ENCODE assay signal across 1 cellular context in the genomic region with DNA sequence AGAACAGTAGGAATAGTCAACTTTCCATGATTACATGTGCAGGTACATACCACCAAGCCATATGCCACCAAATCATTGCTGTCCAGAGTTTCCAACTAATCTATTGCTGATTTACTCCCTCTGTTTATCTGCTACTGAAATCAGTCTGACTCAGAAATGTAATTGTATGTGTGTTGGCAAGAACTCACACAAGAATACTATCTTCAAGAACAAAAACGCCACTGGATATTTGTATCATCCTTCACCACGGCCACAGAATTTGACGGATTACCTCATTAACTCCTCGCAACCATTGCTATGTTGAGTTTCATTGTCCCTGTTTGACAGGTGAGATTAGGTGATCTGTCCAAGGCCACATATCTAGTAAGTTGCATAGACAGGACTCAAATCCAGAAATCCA.
TF ChIP-seq lines count a peak whose summit lies in the region.

No MANE protein-coding gene starts in this region.

TF ChIP-seq in SK-N-SH treated with all-trans-retinoic acid at 6 μM for 48 hours, 23 proteins besides CTCF, POLR2A, EP300 and RAD21 (continued from another document):
- TF ChIP-seq, protein P1, sequence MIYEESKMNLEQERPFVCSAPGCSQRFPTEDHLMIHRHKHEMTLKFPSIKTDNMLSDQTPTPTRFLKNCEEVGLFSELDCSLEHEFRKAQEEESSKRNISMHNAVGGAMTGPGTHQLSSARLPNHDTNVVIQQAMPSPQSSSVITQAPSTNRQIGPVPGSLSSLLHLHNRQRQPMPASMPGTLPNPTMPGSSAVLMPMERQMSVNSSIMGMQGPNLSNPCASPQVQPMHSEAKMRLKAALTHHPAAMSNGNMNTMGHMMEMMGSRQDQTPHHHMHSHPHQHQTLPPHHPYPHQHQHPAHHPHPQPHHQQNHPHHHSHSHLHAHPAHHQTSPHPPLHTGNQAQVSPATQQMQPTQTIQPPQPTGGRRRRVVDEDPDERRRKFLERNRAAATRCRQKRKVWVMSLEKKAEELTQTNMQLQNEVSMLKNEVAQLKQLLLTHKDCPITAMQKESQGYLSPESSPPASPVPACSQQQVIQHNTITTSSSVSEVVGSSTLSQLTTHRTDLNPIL (CRISPR knock-in tag; IDR thresholded peaks at IDR 0.05; ENCODE audit: low read depth) = no peak
- TF ChIP-seq POU6F1 (CRISPR knock-in tag; IDR thresholded peaks at IDR 0.05; ENCODE audit: borderline replicate concordance, low read depth) (peak; percentile 84; the same call in 1 of the 2 replicates), TOX (CRISPR knock-in tag; IDR thresholded peaks at IDR 0.05; ENCODE audit: borderline replicate concordance) (no peak)
